ENCODE assay signal across 22 cellular contexts in genomic region chr3:116341916-116342315, GRCh38.
"Had no signal": no experiment of that assay in that cellular context is flagged by ENCODE, and none has a peak within 500 bp of the region (broad histone marks: within the 10 kb centered on the region; RNA-seq: fewer than 3 reads in every experiment).

No MANE protein-coding gene starts in this region.

- H3K4me3 Mint-ChIP-seq: activated CD8-positive, alpha-beta T cell treated with anti-CD3 and anti-CD28 coated beads for 36 hours; activated T-cell treated with anti-CD3 and anti-CD28 coated beads, Interleukin-2, amount 50 U/mL, for 72 hours; neural crest cell had no signal

- H3K27ac ChIP-seq: dorsolateral prefrontal cortex, gastrocnemius medialis, heart left ventricle, stomach, testis, upper lobe of left lung, VCaP had no signal

- H3K9me3 ChIP-seq: gastrocnemius medialis, heart left ventricle, stomach, testis, upper lobe of left lung had no signal

- H3K4me1 ChIP-seq: gastrocnemius medialis, stomach, testis, upper lobe of left lung had no signal

- DNase-seq: activated CD4-positive, alpha-beta T cell treated with anti-CD3 and anti-CD28 coated beads for 4 hours; activated CD8-positive, alpha-beta memory T cell treated with anti-CD3 and anti-CD28 coated beads, Interleukin-2, amount 50 U/mL, for 4 hours; activated CD8-positive, alpha-beta T cell treated with anti-CD3 and anti-CD28 coated beads for 36 hours; activated gamma-delta T cell; activated T-cell treated with anti-CD3 and anti-CD28 coated beads, Interleukin-2, amount 50 U/mL, for 72 hours; amniotic stem cell; dorsolateral prefrontal cortex; erythroblast; gastrocnemius medialis; heart left ventricle; midbrain; stimulated activated CD4-positive, alpha-beta T cell treated with anti-CD3 and anti-CD28 coated beads, Interleukin-12 subunit alpha, Interleukin-12 subunit beta, amount 100 ng/mL, for 4 hours; stimulated activated CD4-positive, alpha-beta T cell treated with anti-CD3 and anti-CD28 coated beads, Interleukin-2, amount 100 ng/mL, for 24 hours; stomach; T1000; testis; upper lobe of left lung had no signal

- FAIRE-seq: islet of Langerhans had no signal

- H3K36me3 ChIP-seq: gastrocnemius medialis, heart left ventricle, stomach, upper lobe of left lung had no signal

- H3K27me3 ChIP-seq: dorsolateral prefrontal cortex, gastrocnemius medialis, heart left ventricle, stomach, testis, upper lobe of left lung had no signal

- H3K27me3 Mint-ChIP-seq: activated CD8-positive, alpha-beta T cell treated with anti-CD3 and anti-CD28 coated beads for 36 hours had no signal

- ATAC-seq: activated CD8-positive, alpha-beta T cell treated with anti-CD3 and anti-CD28 coated beads for 36 hours; activated naive CD4-positive, alpha-beta T cell treated with anti-CD3 and anti-CD28 coated beads, Interleukin-2, amount 50 U/mL, for 72 hours; activated T-cell treated with anti-CD3 and anti-CD28 coated beads, Interleukin-2, amount 50 U/mL, for 72 hours; gastrocnemius medialis; heart left ventricle; left lobe of liver had no signal

- H3K9me3 Mint-ChIP-seq: activated CD8-positive, alpha-beta T cell treated with anti-CD3 and anti-CD28 coated beads for 36 hours; neural crest cell had no signal

- H3K4me3 ChIP-seq: dorsolateral prefrontal cortex, gastrocnemius medialis, heart left ventricle, stomach, testis, upper lobe of left lung had no signal

- H3K36me3 Mint-ChIP-seq: activated naive CD4-positive, alpha-beta T cell treated with anti-CD3 and anti-CD28 coated beads, Interleukin-2, amount 50 U/mL, for 72 hours had no signal
